ENCODE assay signal across 20 cellular contexts in genomic region chr9:77384406-77384805, GRCh38.
DNase-seq lines count a peak whose midpoint lies in the region; ATAC-seq and TF ChIP-seq lines count a peak whose summit lies in the region.
"Had no signal": no experiment of that assay in that cellular context is flagged by ENCODE, and none has a peak within 500 bp of the region (broad histone marks: within the 10 kb centered on the region; RNA-seq: fewer than 3 reads in every experiment).

No MANE protein-coding gene starts in this region.

- TF ChIP-seq EP300 in SK-N-SH (IDR thresholded peaks at IDR 0.05; ENCODE audit: borderline replicate concordance in 1 of 2, low read depth in 1 of 2, low read length in 1 of 2), result no peak

- H3K36me3 ChIP-seq in SK-N-SH (replicated peaks in 1 of 2; ENCODE audit: control insufficient read depth in 1 of 2, insufficient read depth in 2 of 2, low read length in 1 of 2), result peaks cover 25 to 26% of the 10 kb centered on the region in 2 experiments
- H3K36me3 ChIP-seq in fibroblast of lung (ENCODE audit: control insufficient read depth, insufficient read depth, low read length), result peaks cover 3% of the 10 kb centered on the region
- H3K36me3 ChIP-seq: adrenal gland, colonic mucosa had no signal

- H3K4me2 ChIP-seq in SK-N-SH, result no peak overlapping the region
- H3K4me2 ChIP-seq in fibroblast of lung (ENCODE audit: extremely low read depth, insufficient read depth, low read length), result no peak overlapping the region

- H3K9ac ChIP-seq in SK-N-SH (no peak overlapping the region), fibroblast of lung (ENCODE audit: insufficient read depth, low read length) (no peak overlapping the region)

- DNase-seq in SK-N-SH (no peak), RPMI7951 (ENCODE audit: low read depth) (peak; percentile 15), fibroblast of lung (ENCODE audit: low read depth in 2 of 2) (peak; percentile 51 to 90), stromal cell of bone marrow (ENCODE audit: low read depth) (peak; percentile 79)
- DNase-seq in activated CD4-positive, alpha-beta T cell treated with anti-CD3 and anti-CD28 coated beads, Interleukin-2, amount 50 U/mL, for 48 hours, result no peak
- DNase-seq: activated CD4-positive, alpha-beta memory T cell treated with anti-CD3 and anti-CD28 coated beads, Interleukin-2, amount 10 ng/mL, durations not matched to agents 7 days and 5 days; adrenal gland; colonic mucosa; esophagus squamous epithelium; GDM1; lower lobe of right lung; naive thymus-derived CD8-positive, alpha-beta T cell; NCI-H1092; NCI-H446 treated with DMSO at 0.1 percent for 48 hours; psoas muscle had no signal

- CTCF ChIA-PET in SK-N-SH (lab: Yijun Ruan, JAX), result no interaction called here

- no peaks in the 10 kb centered on the region for H4K20me1 ChIP-seq in SK-N-SH (ENCODE audit: insufficient read depth)
- H4K20me1 ChIP-seq in fibroblast of lung (ENCODE audit: control insufficient read depth, extremely low read depth, insufficient read depth, low read length), result no peaks in the 10 kb centered on the region

- H3K27ac ChIP-seq in SK-N-SH (ENCODE audit: low read depth in 2 of 2, low read length in 1 of 2) (no peak overlapping the region), fibroblast of lung (ENCODE audit: insufficient read depth, low read length) (no peak overlapping the region)
- H3K27ac ChIP-seq: 22Rv1, adrenal gland, colonic mucosa, esophagus squamous epithelium, lower lobe of right lung, psoas muscle, suprapubic skin had no signal

- peaks cover 3% of the 10 kb centered on the region for H3F3A ChIP-seq in SK-N-SH (replicated peaks; ENCODE audit: insufficient read depth)

- H2AFZ ChIP-seq in SK-N-SH (ENCODE audit: low read depth) (no peak overlapping the region), fibroblast of lung (ENCODE audit: low read length) (no peak overlapping the region)

- no peaks in the 10 kb centered on the region for H3K4me1 ChIP-seq in SK-N-SH (ENCODE audit: control insufficient read depth in 1 of 2, insufficient read depth in 2 of 2, low read depth in 1 of 2, low read length in 1 of 2)
- H3K4me1 ChIP-seq in fibroblast of lung (ENCODE audit: control insufficient read depth, extremely low read depth, insufficient read depth, low read length), result no peaks in the 10 kb centered on the region
- H3K4me1 ChIP-seq: adrenal gland, colonic mucosa, esophagus squamous epithelium, lower lobe of right lung, psoas muscle, suprapubic skin had no signal

- H3K4me3 ChIP-seq in SK-N-SH (ENCODE audit: low read depth in 2 of 2, low read length in 1 of 2), result no peak overlapping the region
- no peak overlapping the region for H3K4me3 ChIP-seq in fibroblast of lung (replicated peaks in 1 of 4; ENCODE audit: control extremely low read depth in 1 of 4, insufficient read depth in 1 of 4, low read depth in 3 of 4, low read length in 4 of 4)
- H3K4me3 ChIP-seq: adrenal gland, colonic mucosa, esophagus squamous epithelium, lower lobe of right lung, psoas muscle, suprapubic skin had no signal

- H3K79me2 ChIP-seq in SK-N-SH (ENCODE audit: insufficient read depth), result no peaks in the 10 kb centered on the region
- no peaks in the 10 kb centered on the region for H3K79me2 ChIP-seq in fibroblast of lung (ENCODE audit: control insufficient read depth, insufficient read depth, low read length)

- no peaks in the 10 kb centered on the region for H3K9me3 ChIP-seq in SK-N-SH
- H3K9me3 ChIP-seq in fibroblast of lung (ENCODE audit: control insufficient read depth, insufficient read depth, low read depth, low read length), result no peaks in the 10 kb centered on the region
- H3K9me3 ChIP-seq: colonic mucosa, esophagus squamous epithelium, lower lobe of right lung, psoas muscle, suprapubic skin had no signal

- no peaks in the 10 kb centered on the region for H3K27me3 ChIP-seq in SK-N-SH (ENCODE audit: insufficient read depth)
- no peaks in the 10 kb centered on the region for H3K27me3 ChIP-seq in fibroblast of lung (ENCODE audit: control insufficient read depth, insufficient read depth, low read length)
- H3K27me3 ChIP-seq: adrenal gland, colonic mucosa, esophagus squamous epithelium, suprapubic skin had no signal

- POLR2A ChIA-PET in SK-N-SH (lab: Yijun Ruan, JAX), result no interaction called here

- no peaks in the 10 kb centered on the region for H3K9me2 ChIP-seq in SK-N-SH

- TF ChIP-seq CTCF in SK-N-SH (IDR thresholded peaks at IDR 0.05) (no peak), fibroblast of lung (conservative IDR thresholded peaks at IDR 0.05 in 1 of 2, IDR thresholded peaks at IDR 0.05 in 1 of 2; ENCODE audit: low read depth in 1 of 2, low read length in 2 of 2) (no peak)

- TF ChIP-seq RAD21 in SK-N-SH (IDR thresholded peaks at IDR 0.05; ENCODE audit: low read length), result no peak

- no peak for ATAC-seq in SK-N-SH treated with all-trans-retinoic acid at 6 μM for 48 hours
- no peak for ATAC-seq in GM18867 (IDR thresholded peaks at IDR 0.05; ENCODE audit: unreplicated experiment)
- ATAC-seq in HG03460 (IDR thresholded peaks at IDR 0.05; ENCODE audit: unreplicated experiment), result no peak
- ATAC-seq: lower lobe of right lung; naive thymus-derived CD8-positive, alpha-beta T cell; psoas muscle had no signal

TF ChIP-seq in SK-N-SH, 30 proteins besides CTCF, POLR2A, EP300 and RAD21:
- TF ChIP-seq FOSL2 (IDR thresholded peaks at IDR 0.05; ENCODE audit: borderline replicate concordance, low read depth) (0 out of 2 replicates have a peak, but pooled peaks have one; percentile 34), PBX3 (IDR thresholded peaks at IDR 0.05) (no peak), TCF12 (IDR thresholded peaks at IDR 0.05) (peak; percentile 26; the same call in 1 of the 2 replicates)

TF ChIP-seq in SK-N-SH treated with all-trans-retinoic acid at 6 μM for 48 hours, 23 proteins besides CTCF, POLR2A, EP300 and RAD21:
- no peak for TF ChIP-seq GLIS3 (CRISPR knock-in tag; IDR thresholded peaks at IDR 0.05)
- TF ChIP-seq ZFP3 (CRISPR knock-in tag; IDR thresholded peaks at IDR 0.05), result no peak
- no peak for TF ChIP-seq OSR1 (CRISPR knock-in tag; IDR thresholded peaks at IDR 0.05)

Comparison
In these comparisons a context has a peak if more than half of its experiments do, and no peak if none do; other contexts are left out.
1. DNase-seq: peak in RPMI7951 (single experiment), fibroblast of lung (2 of 2) and stromal cell of bone marrow (single experiment); none in SK-N-SH (single experiment) and activated CD4-positive, alpha-beta T cell treated with anti-CD3 and anti-CD28 coated beads, Interleukin-2, amount 50 U/mL, for 48 hours (0 of 2).